In genomic region chr18:24380163-24380747, GRCh38 we compare ENCODE assay signal across 12 cellular contexts. TPM values are rescaled to one million over a fixed set of nuclear protein-coding genes. Genes with fewer than 3 reads are reported as not detected.
DNase-seq lines count a peak whose midpoint lies in the region; TF ChIP-seq lines count a peak whose summit lies in the region.
"Had no signal": no experiment of that assay in that cellular context is flagged by ENCODE, and none has a peak within 500 bp of the region (broad histone marks: within the 10 kb centered on the region; RNA-seq: fewer than 3 reads in every experiment).

No MANE protein-coding gene starts in this region.

- no peak overlapping the region for H3K4me3 Mint-ChIP-seq in dendritic cell treated with granulocyte-macrophage colony-stimulating factor and Interleukin-4, amounts not matched to agents 40 ng/mL and 50 ng/mL, for 4 days
- H3K4me3 Mint-ChIP-seq in nephron progenitor cell: no peak overlapping the region
- H3K4me3 Mint-ChIP-seq in activated T-cell treated with anti-CD3 and anti-CD28 coated beads, Interleukin-2, amount 50 U/mL, for 24 hours: no peak overlapping the region

- no peak overlapping the region for H3K4me3 ChIP-seq in BLaER1
- no peak overlapping the region for H3K4me3 ChIP-seq in HL-60 (replicated peaks; ENCODE audit: insufficient read depth, low read length)
- H3K4me3 ChIP-seq in MG63: no peak overlapping the region

- intact Hi-C loops in dendritic cell treated with granulocyte-macrophage colony-stimulating factor and Interleukin-4, amounts not matched to agents 40 ng/mL and 50 ng/mL, for 4 days (cut with micrococcal nuclease): no loop called here

- H4K20me1 ChIP-seq in BLaER1: 0 out of 2 replicates have a peak, but pooled peaks cover 15% of the 10 kb centered on the region

- no peaks in the 10 kb centered on the region for H3K9me3 Mint-ChIP-seq in dendritic cell treated with granulocyte-macrophage colony-stimulating factor and Interleukin-4, amounts not matched to agents 40 ng/mL and 50 ng/mL, for 4 days
- H3K9me3 Mint-ChIP-seq in nephron progenitor cell: no peaks in the 10 kb centered on the region
- H3K9me3 Mint-ChIP-seq in activated T-cell treated with anti-CD3 and anti-CD28 coated beads, Interleukin-2, amount 50 U/mL, for 24 hours: no peaks in the 10 kb centered on the region

- H3K27me3 ChIP-seq in BLaER1: no peaks in the 10 kb centered on the region
- no peaks in the 10 kb centered on the region for H3K27me3 ChIP-seq in HL-60 (ENCODE audit: insufficient read depth, poor library complexity, severe bottlenecking)
- no peaks in the 10 kb centered on the region for H3K27me3 ChIP-seq in MG63

- no peak overlapping the region for H3K9ac ChIP-seq in BLaER1

- H3K9me3 ChIP-seq in BLaER1 (no peaks in the 10 kb centered on the region), MG63 (no peaks in the 10 kb centered on the region)
- H3K9me3 ChIP-seq: Caco-2 had no signal

- H3K36me3 ChIP-seq in BLaER1 (peaks cover 45% of the 10 kb centered on the region), MG63 (no peaks in the 10 kb centered on the region)

- H3K4me1 ChIP-seq in BLaER1: peaks cover 9% of the 10 kb centered on the region
- H3K4me1 ChIP-seq: Caco-2 had no signal

- no peak for DNase-seq in HL-60 (ENCODE audit: low read depth in 1 of 2, low spot score in 1 of 2)
- no peak for DNase-seq in nephron progenitor cell
- DNase-seq in activated T-cell treated with anti-CD3 and anti-CD28 coated beads, Interleukin-2, amount 50 U/mL, for 24 hours: no peak
- no peak for DNase-seq in MG63
- no peak for DNase-seq in AG20443 (ENCODE audit: low spot score)
- no peak for DNase-seq in HCEC 1CT
- DNase-seq: Caco-2, GOT3, NCI-H345, NCI-H526 treated with DMSO at 0.1 percent for 48 hours had no signal

- H3K27ac Mint-ChIP-seq in dendritic cell treated with granulocyte-macrophage colony-stimulating factor and Interleukin-4, amounts not matched to agents 40 ng/mL and 50 ng/mL, for 4 days: peak overlapping the region; percentile 14
- H3K27ac Mint-ChIP-seq in nephron progenitor cell: peak overlapping the region; percentile 80
- H3K27ac Mint-ChIP-seq in activated T-cell treated with anti-CD3 and anti-CD28 coated beads, Interleukin-2, amount 50 U/mL, for 24 hours: no peak overlapping the region

- H3K36me3 Mint-ChIP-seq in dendritic cell treated with granulocyte-macrophage colony-stimulating factor and Interleukin-4, amounts not matched to agents 40 ng/mL and 50 ng/mL, for 4 days (ENCODE audit: low read depth): peaks cover 44% of the 10 kb centered on the region
- H3K36me3 Mint-ChIP-seq in nephron progenitor cell (ENCODE audit: low read depth): peaks cover 42% of the 10 kb centered on the region
- H3K36me3 Mint-ChIP-seq in activated T-cell treated with anti-CD3 and anti-CD28 coated beads, Interleukin-2, amount 50 U/mL, for 24 hours (ENCODE audit: low read depth): peaks cover 5% of the 10 kb centered on the region

- H3K27ac ChIP-seq in BLaER1 (no peak overlapping the region), HL-60 (replicated peaks) (0 out of 2 replicates have a peak overlapping the region, but pooled peaks have one; percentile 12)

- TF ChIP-seq CTCF in HL-60 (IDR thresholded peaks at IDR 0.05; ENCODE audit: insufficient read depth, low read length) (no peak), nephron progenitor cell (IDR thresholded peaks at IDR 0.05) (no peak)

- peak overlapping the region; percentile 21 for H3K4me2 ChIP-seq in BLaER1

- no peaks in the 10 kb centered on the region for H3K27me3 Mint-ChIP-seq in dendritic cell treated with granulocyte-macrophage colony-stimulating factor and Interleukin-4, amounts not matched to agents 40 ng/mL and 50 ng/mL, for 4 days
- peaks cover 3% of the 10 kb centered on the region for H3K27me3 Mint-ChIP-seq in nephron progenitor cell (ENCODE audit: low read depth, poor library complexity)
- H3K27me3 Mint-ChIP-seq in activated T-cell treated with anti-CD3 and anti-CD28 coated beads, Interleukin-2, amount 50 U/mL, for 24 hours: no peaks in the 10 kb centered on the region

- H3K4me1 Mint-ChIP-seq in dendritic cell treated with granulocyte-macrophage colony-stimulating factor and Interleukin-4, amounts not matched to agents 40 ng/mL and 50 ng/mL, for 4 days (ENCODE audit: low read depth): peaks cover 27% of the 10 kb centered on the region
- peaks cover 25% of the 10 kb centered on the region for H3K4me1 Mint-ChIP-seq in nephron progenitor cell
- H3K4me1 Mint-ChIP-seq in activated T-cell treated with anti-CD3 and anti-CD28 coated beads, Interleukin-2, amount 50 U/mL, for 24 hours (ENCODE audit: low read depth): peaks cover 12% of the 10 kb centered on the region

RNA-seq across cellular contexts. Expression of gene OSBPL1A, which starts 17.4 kb away (rescaled TPM):
- 29.8 and 60.9 TPM in 2 replicates for total RNA-seq in MG63 (2014; rRNA removed; shearing (Covaris generic); ENCODE audit: low replicate concordance)

RNA-seq across cellular contexts. Expression of gene IMPACT, which starts 46.2 kb away (rescaled TPM):
- 21.8 and 26.1 TPM in 2 replicates for total RNA-seq in MG63 (2014; rRNA removed; shearing (Covaris generic); ENCODE audit: low replicate concordance)
